8 cellular contexts compared by ENCODE assay signal in the genomic region with DNA sequence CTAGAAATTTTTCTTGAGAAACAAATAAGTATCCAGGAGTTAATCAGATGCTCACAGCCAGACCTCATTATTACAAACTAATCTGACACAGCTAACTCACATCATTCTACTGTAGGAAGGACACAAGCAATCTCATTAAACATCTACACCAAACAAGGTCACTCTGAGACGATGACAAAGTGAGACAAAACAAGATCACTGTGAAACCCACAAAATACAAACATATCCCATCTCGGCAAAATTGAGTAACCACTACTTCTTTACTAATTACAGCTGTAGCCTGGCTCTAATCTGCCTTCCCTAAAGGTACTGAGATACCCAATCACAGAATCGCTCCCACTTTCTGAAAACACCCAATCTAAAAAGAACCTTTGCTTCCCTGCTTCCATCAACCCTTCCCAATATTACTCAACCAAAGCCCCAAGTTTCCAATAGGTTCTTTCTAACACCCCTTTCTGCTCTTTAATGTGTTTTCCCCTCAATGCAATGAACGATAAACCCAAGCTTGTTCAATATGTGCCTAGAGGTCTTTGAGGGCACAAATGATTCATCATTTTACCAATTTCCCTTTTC. TPM values are rescaled to one million over a fixed set of nuclear protein-coding genes. Genes with fewer than 3 reads are reported as not detected.
DNase-seq lines count a peak whose midpoint lies in the region; ATAC-seq lines count a peak whose summit lies in the region.

No MANE protein-coding gene starts in this region.

- peak in 2 of 3 donors; percentile 13 to 28 for DNase-seq in immature natural killer cell
- DNase-seq in effector CD4-positive, alpha-beta T cell: no peak
- DNase-seq in dermis blood vessel endothelial cell: no peak
- DNase-seq in SW480 (ENCODE audit: low spot score): no peak
- DNase-seq in superior temporal gyrus (ENCODE audit: extremely low spot score): no peak

- H3K27ac Mint-ChIP-seq in immature natural killer cell: peak overlapping the region; percentile 2 to 48 (median 41)

- peaks cover 0 to 3% (median 0%) of the 10 kb centered on the region in 3 donors for H3K27me3 Mint-ChIP-seq in immature natural killer cell (ENCODE audit: low read depth in 3 of 3)

- no peaks in the 10 kb centered on the region for H3K36me3 Mint-ChIP-seq in immature natural killer cell

- peaks cover 68 to 77% of the 10 kb centered on the region in 2 donors for H3K4me1 Mint-ChIP-seq in immature natural killer cell

- peak; percentile 48 for ATAC-seq in GM18861 (IDR thresholded peaks at IDR 0.05; ENCODE audit: unreplicated experiment)
- ATAC-seq in GM21576 (IDR thresholded peaks at IDR 0.05; ENCODE audit: unreplicated experiment): peak; percentile 45
- ATAC-seq in HG03432 (IDR thresholded peaks at IDR 0.05; ENCODE audit: unreplicated experiment): peak; percentile 47

- H3K4me3 Mint-ChIP-seq in immature natural killer cell: peak overlapping the region; percentile 2 to 42 (median 31)

- no peaks in the 10 kb centered on the region for H3K9me3 Mint-ChIP-seq in immature natural killer cell

RNA-seq across cellular contexts. Expression of a gene that starts 26.9 kb away (rescaled TPM):
- 1 to 10 TPM; 1.6 to 3.5 (median 1.8) TPM for polyA plus RNA-seq in immature natural killer cell
- 22.6 and 41.4 TPM in 2 replicates for total RNA-seq in dermis blood vessel endothelial cell

Comparison
In these comparisons a context has a peak if more than half of its experiments do, and no peak if none do; other contexts are left out.
1. DNase-seq: peak in immature natural killer cell (2 of 3); none in effector CD4-positive, alpha-beta T cell (single experiment), dermis blood vessel endothelial cell (single experiment), SW480 (single experiment) and superior temporal gyrus (single experiment).
2. Peak in every context shown above with its lines, with median percentiles within 50 percentile points of each other: ATAC-seq.